In the genomic region with DNA sequence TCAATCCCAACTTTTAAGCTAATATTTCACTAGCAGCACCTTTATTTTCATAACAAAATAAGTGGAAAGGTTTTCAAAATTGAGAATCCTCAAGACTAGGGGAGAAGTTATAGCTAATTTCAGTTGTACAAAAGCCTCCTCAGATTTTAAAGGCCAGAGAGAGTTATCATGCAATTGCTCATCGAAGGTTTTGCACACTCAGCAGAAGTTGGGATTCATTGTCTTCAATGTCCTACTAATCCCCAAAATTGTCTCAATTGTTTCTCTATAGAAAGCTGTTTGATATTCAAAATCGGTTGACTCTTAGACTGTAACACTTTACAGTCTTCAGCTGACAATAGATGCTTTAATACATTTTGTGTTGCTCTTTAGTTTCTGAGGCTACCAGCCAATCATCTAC, we compare ENCODE assay signal across 8 cellular contexts.
"Had no signal": no experiment of that assay in that cellular context is flagged by ENCODE, and none has a peak within 500 bp of the region (broad histone marks: within the 10 kb centered on the region; RNA-seq: fewer than 3 reads in every experiment).

No MANE protein-coding gene starts in this region.

- DNase-seq: GM23248, GOT3, H7, HFFc6, KG1 had no signal

- H3K27ac ChIP-seq: GM23248, HL-60 had no signal

- H3K4me1 ChIP-seq: HAP-1 had no signal

- H2AFZ ChIP-seq: GM23248 had no signal

- ATAC-seq: HCT116 had no signal

- H3K4me3 ChIP-seq: GM23248, HAP-1 had no signal

- H3K36me3 ChIP-seq: HAP-1 had no signal

- H3K9ac ChIP-seq: GM23248 had no signal
